2 cellular contexts compared by ENCODE assay signal in genomic region chr11:35635933-35636332, GRCh38.
A peak's percentile ranks its signal among the peaks of the same experiment; 100 is the strongest.
TF ChIP-seq lines count a peak whose summit lies in the region.

No MANE protein-coding gene starts in this region.

TF ChIP-seq in IMR-90, 13 proteins besides CTCF, POLR2A, EP300 and RAD21 (continued from another document):
- TF ChIP-seq, protein P1, sequence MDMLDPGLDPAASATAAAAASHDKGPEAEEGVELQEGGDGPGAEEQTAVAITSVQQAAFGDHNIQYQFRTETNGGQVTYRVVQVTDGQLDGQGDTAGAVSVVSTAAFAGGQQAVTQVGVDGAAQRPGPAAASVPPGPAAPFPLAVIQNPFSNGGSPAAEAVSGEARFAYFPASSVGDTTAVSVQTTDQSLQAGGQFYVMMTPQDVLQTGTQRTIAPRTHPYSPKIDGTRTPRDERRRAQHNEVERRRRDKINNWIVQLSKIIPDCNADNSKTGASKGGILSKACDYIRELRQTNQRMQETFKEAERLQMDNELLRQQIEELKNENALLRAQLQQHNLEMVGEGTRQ (IDR thresholded peaks at IDR 0.05; ENCODE audit: low read depth, low read length): no peak
- no peak for TF ChIP-seq CEBPB (IDR thresholded peaks at IDR 0.05; ENCODE audit: low read depth, low read length)
- TF ChIP-seq ELK1 (IDR thresholded peaks at IDR 0.05; ENCODE audit: borderline replicate concordance, low read depth, low read length): no peak
- no peak for TF ChIP-seq FOS (IDR thresholded peaks at IDR 0.05; ENCODE audit: low read depth, low read length)
- no peak for TF ChIP-seq RCOR1 (IDR thresholded peaks at IDR 0.05; ENCODE audit: insufficient replicate concordance, low read length)
TF ChIP-seq in IMR-90: peak in this region for 0.

TF ChIP-seq in neural cell, 6 proteins besides CTCF, POLR2A, EP300 and RAD21 (continued from another document):
- TF ChIP-seq REST (IDR thresholded peaks at IDR 0.05; ENCODE audit: borderline replicate concordance): peak; percentile 41
